ENCODE assay signal across 9 cellular contexts in genomic region chr17:4073983-4074830, GRCh38.
DNase-seq lines count a peak whose midpoint lies in the region; ATAC-seq, FAIRE-seq and TF ChIP-seq lines count a peak whose summit lies in the region.
"Had no signal": no experiment of that assay in that cellular context is flagged by ENCODE, and none has a peak within 500 bp of the region (broad histone marks: within the 10 kb centered on the region; RNA-seq: fewer than 3 reads in every experiment).

No MANE protein-coding gene starts in this region.

- H3K27ac ChIP-seq in A549 (no peak overlapping the region), upper lobe of right lung (no peak overlapping the region), suprapubic skin (no peak overlapping the region)
- H3K27ac ChIP-seq: BLaER1 had no signal

- no peak for DNase-seq in A549 (ENCODE audit: low read depth in 1 of 2, low spot score in 1 of 2)
- DNase-seq in chondrocyte (ENCODE audit: low spot score) = no peak
- DNase-seq in upper lobe of right lung = no peak
- no peak for DNase-seq in epidermal melanocyte (ENCODE audit: insufficient read length, low spot score)
- no peak for DNase-seq in MG63
- no peak for DNase-seq in suprapubic skin (ENCODE audit: low spot score in 2 of 2)

- TF ChIP-seq EP300 in A549 (IDR thresholded peaks at IDR 0.05) (no peak), suprapubic skin (IDR thresholded peaks at IDR 0.05) (no peak)

- CTCF ChIA-PET in A549 (lab: Yijun Ruan, JAX) = interaction anchor here (0.6 to 5.4 kb wide), 50 partner anchors 8 to 751 kb away, joined by 3 to 56 read pairs (median 5); partner anchors contain the start of genes NCBP3 and P2RX1

- peaks cover 96% of the 10 kb centered on the region for H3K36me3 ChIP-seq in upper lobe of right lung
- H3K36me3 ChIP-seq in MG63 = peaks cover 35% of the 10 kb centered on the region
- peaks cover 97% of the 10 kb centered on the region for H3K36me3 ChIP-seq in suprapubic skin

- no peak for TF ChIP-seq RAD21 in A549 (conservative IDR thresholded peaks at IDR 0.05 in 1 of 2, IDR thresholded peaks at IDR 0.05 in 1 of 2)

- POLR2A ChIA-PET in A549 (lab: Yijun Ruan, JAX) = no interaction called here

- peak overlapping the region; percentile 90 for H3K27ac Mint-ChIP-seq in chondrocyte (ENCODE audit: unreplicated experiment)

- H3K4me3 Mint-ChIP-seq in chondrocyte (ENCODE audit: unreplicated experiment) = no peak overlapping the region

- no peaks in the 10 kb centered on the region for H3K27me3 Mint-ChIP-seq in chondrocyte (ENCODE audit: low read depth)

- 95% methylated on average over 23 of the region's 23 CpGs for WGBS in A549 (ENCODE audit: missing lambda C conversion rate)
- WGBS in suprapubic skin = 89% methylated on average over 23 of the region's 23 CpGs

- no peak overlapping the region for H3K4me2 ChIP-seq in A549
- H3K4me2 ChIP-seq: BLaER1 had no signal

- peaks cover 48% of the 10 kb centered on the region for H3K36me3 Mint-ChIP-seq in chondrocyte (ENCODE audit: low read depth)

- no peak for TF ChIP-seq CTCF in A549 (IDR thresholded peaks at IDR 0.05)
- TF ChIP-seq CTCF in chondrocyte (IDR thresholded peaks at IDR 0.05) = no peak
- TF ChIP-seq CTCF in upper lobe of right lung (IDR thresholded peaks at IDR 0.05) = no peak
- TF ChIP-seq CTCF in suprapubic skin (IDR thresholded peaks at IDR 0.05) = no peak

- intact Hi-C loops in upper lobe of right lung (cut with DNase I) = no loop called here

- H3K9me3 Mint-ChIP-seq in chondrocyte (ENCODE audit: low read depth) = no peaks in the 10 kb centered on the region

- TF ChIP-seq POLR2A in A549 (IDR thresholded peaks at IDR 0.05; ENCODE audit: low read length) = no peak
- TF ChIP-seq POLR2A in suprapubic skin (IDR thresholded peaks at IDR 0.05) = no peak

- no peak for FAIRE-seq in A549 (lab: Jason Lieb, UNC)

- H3K4me3 ChIP-seq in A549 (no peak overlapping the region), upper lobe of right lung (no peak overlapping the region), MG63 (no peak overlapping the region), suprapubic skin (no peak overlapping the region)
- H3K4me3 ChIP-seq: BLaER1 had no signal

- H3K4me1 ChIP-seq in A549 = no peaks in the 10 kb centered on the region
- H3K4me1 ChIP-seq in upper lobe of right lung = no peaks in the 10 kb centered on the region
- H3K4me1 ChIP-seq in suprapubic skin = no peaks in the 10 kb centered on the region

- no peaks in the 10 kb centered on the region for H3K27me3 ChIP-seq in upper lobe of right lung
- H3K27me3 ChIP-seq in MG63 = no peaks in the 10 kb centered on the region
- H3K27me3 ChIP-seq in suprapubic skin = no peaks in the 10 kb centered on the region
- H3K27me3 ChIP-seq: BLaER1 had no signal

- H3K9me3 ChIP-seq in A549 (no peaks in the 10 kb centered on the region), upper lobe of right lung (no peaks in the 10 kb centered on the region), MG63 (no peaks in the 10 kb centered on the region), suprapubic skin (no peaks in the 10 kb centered on the region)
- H3K9me3 ChIP-seq: BLaER1 had no signal

- peaks cover 28% of the 10 kb centered on the region for H3K4me1 Mint-ChIP-seq in chondrocyte (ENCODE audit: low read depth)

- peak; percentile 44 to 58; a peak in 3 of 6 replicates for ATAC-seq in A549
- ATAC-seq in GM19351 (IDR thresholded peaks at IDR 0.05; ENCODE audit: unreplicated experiment) = peak; percentile 88
- peak; percentile 78 for ATAC-seq in HG03280 (IDR thresholded peaks at IDR 0.05; ENCODE audit: unreplicated experiment)
- peak; percentile 87 for ATAC-seq in upper lobe of right lung

TF ChIP-seq in A549, 52 proteins besides CTCF, POLR2A, EP300 and RAD21:
- no peak for TF ChIP-seq MAX (IDR thresholded peaks at IDR 0.05)
- no peak for TF ChIP-seq HMGXB4 (CRISPR knock-in tag; IDR thresholded peaks at IDR 0.05; ENCODE audit: borderline replicate concordance)
- no peak for TF ChIP-seq USF2 (IDR thresholded peaks at IDR 0.05)
- no peak for TF ChIP-seq PBX3 (IDR thresholded peaks at IDR 0.05)
- TF ChIP-seq CBX8 (IDR thresholded peaks at IDR 0.05) = no peak
- no peak for TF ChIP-seq ELK1 (IDR thresholded peaks at IDR 0.05; ENCODE audit: low read depth, low read length)
- TF ChIP-seq HES2 (IDR thresholded peaks at IDR 0.05) = no peak
- TF ChIP-seq CHD4 (IDR thresholded peaks at IDR 0.05; ENCODE audit: borderline replicate concordance) = no peak
- no peak for TF ChIP-seq ZFP36 (IDR thresholded peaks at IDR 0.05; ENCODE audit: borderline replicate concordance, partially characterized antibody)
- TF ChIP-seq NFE2L2 (conservative IDR thresholded peaks at IDR 0.05; ENCODE audit: low read length) = no peak
- TF ChIP-seq JUN (IDR thresholded peaks at IDR 0.05) = no peak
- no peak for TF ChIP-seq TFCP2L1 (CRISPR knock-in tag; IDR thresholded peaks at IDR 0.05)
- no peak for TF ChIP-seq POLR2AphosphoS2 (conservative IDR thresholded peaks at IDR 0.05; ENCODE audit: low read length)
- TF ChIP-seq SREBF2 (IDR thresholded peaks at IDR 0.05) = no peak
- no peak for TF ChIP-seq BCL3 (IDR thresholded peaks at IDR 0.05)
TF ChIP-seq in A549: peak in this region for 0.
